In genomic region chr20:17681741-17682102, GRCh38 we compare ENCODE assay signal across 8 cellular contexts. TPM values are rescaled to one million over a fixed set of nuclear protein-coding genes. Genes with fewer than 3 reads are reported as not detected.
DNase-seq lines count a peak whose midpoint lies in the region; ATAC-seq, FAIRE-seq and TF ChIP-seq lines count a peak whose summit lies in the region.

No MANE protein-coding gene starts in this region.

- H3K4me1 Mint-ChIP-seq in astrocyte (ENCODE audit: low read depth, unreplicated experiment) = peaks cover 31% of the 10 kb centered on the region
- peaks cover 28% of the 10 kb centered on the region for H3K4me1 Mint-ChIP-seq in mesothelial cell of epicardium

- H3K9ac ChIP-seq in astrocyte (ENCODE audit: low read length) = peak overlapping the region; percentile 93

- peak; percentile 5 for ATAC-seq in HG03159 (IDR thresholded peaks at IDR 0.05; ENCODE audit: unreplicated experiment)

- FAIRE-seq in astrocyte (lab: Jason Lieb, UNC) = no peak

- H3K36me3 ChIP-seq in cardiac muscle cell = no peaks in the 10 kb centered on the region
- H3K36me3 ChIP-seq in astrocyte (ENCODE audit: insufficient read depth, low read length) = peaks cover 27% of the 10 kb centered on the region

- intact Hi-C loops in cardiac septum (cut with DNase I) = loop anchor here (1.0 to 5.0 kb wide), 2 partner anchors 139 to 215 kb away; no protein-coding TSS in a partner anchor

- no peak for TF ChIP-seq CTCF in cardiac muscle cell (IDR thresholded peaks at IDR 0.05; ENCODE audit: low read depth, low read length)
- no peak for TF ChIP-seq CTCF in astrocyte (IDR thresholded peaks at IDR 0.05; ENCODE audit: insufficient read depth, low read depth, low read length)
- no peak for TF ChIP-seq CTCF in mesothelial cell of epicardium (IDR thresholded peaks at IDR 0.05; ENCODE audit: unreplicated experiment)

- H3K27ac Mint-ChIP-seq in astrocyte (ENCODE audit: unreplicated experiment) = no peak overlapping the region
- no peak overlapping the region for H3K27ac Mint-ChIP-seq in mesothelial cell of epicardium

- H3K9me3 ChIP-seq in cardiac muscle cell (ENCODE audit: low read depth) (no peaks in the 10 kb centered on the region), astrocyte (ENCODE audit: insufficient read depth, low read depth, low read length) (peaks cover 10% of the 10 kb centered on the region)

- peaks cover 9% of the 10 kb centered on the region for H3K4me1 ChIP-seq in cardiac muscle cell (ENCODE audit: low read depth)
- H3K4me1 ChIP-seq in astrocyte (ENCODE audit: insufficient read depth, low read length) = peaks cover 19% of the 10 kb centered on the region

- H3K27me3 Mint-ChIP-seq in astrocyte (ENCODE audit: low read depth, unreplicated experiment) (peaks cover 25% of the 10 kb centered on the region), mesothelial cell of epicardium (ENCODE audit: low read depth) (peaks cover 27% of the 10 kb centered on the region)

- H3K4me3 Mint-ChIP-seq in astrocyte (ENCODE audit: unreplicated experiment) (peak overlapping the region; percentile 79), mesothelial cell of epicardium (peak overlapping the region; percentile 77)

- H3K36me3 Mint-ChIP-seq in astrocyte (ENCODE audit: low read depth, unreplicated experiment) (peaks cover 2% of the 10 kb centered on the region), mesothelial cell of epicardium (peaks cover 4% of the 10 kb centered on the region)

- H2AFZ ChIP-seq in astrocyte (ENCODE audit: low read depth, low read length) = no peak overlapping the region

- no peaks in the 10 kb centered on the region for H3K27me3 ChIP-seq in cardiac muscle cell
- H3K27me3 ChIP-seq in astrocyte (ENCODE audit: insufficient read depth, low read length) = peaks cover 21% of the 10 kb centered on the region

- peaks cover 42% of the 10 kb centered on the region for H4K20me1 ChIP-seq in astrocyte (ENCODE audit: insufficient read depth, low read length)

- DNase-seq in cardiac muscle cell (ENCODE audit: low read depth in 1 of 2, low spot score in 1 of 2) (no peak), cardiac septum (ENCODE audit: low spot score) (no peak), astrocyte (ENCODE audit: low read depth) (no peak), mesothelial cell of epicardium (ENCODE audit: low spot score in 2 of 2, unreplicated experiment in 2 of 2) (no peak), GOT3 (lab: John Stamatoyannopoulos, UW) (no peak), dermis blood vessel endothelial cell (no peak), NCI-H82 treated with DMSO at 0.1 percent for 48 hours (lab: John Stamatoyannopoulos, UW; ENCODE audit: unreplicated experiment) (no peak)

- H3K4me2 ChIP-seq in astrocyte (ENCODE audit: low read length) = no peak overlapping the region

- H3K9me3 Mint-ChIP-seq in astrocyte (ENCODE audit: unreplicated experiment) = peaks cover 1% of the 10 kb centered on the region
- peaks cover under 1% of the 10 kb centered on the region for H3K9me3 Mint-ChIP-seq in mesothelial cell of epicardium

- H3K27ac ChIP-seq in cardiac muscle cell = peak overlapping the region; percentile 92
- H3K27ac ChIP-seq in astrocyte (ENCODE audit: low read depth, low read length) = peak overlapping the region; percentile 92

- H3K4me3 ChIP-seq in cardiac muscle cell (peak overlapping the region; percentile 89), astrocyte (ENCODE audit: insufficient read depth, low read depth, low read length) (peak overlapping the region; percentile 88)

- H3K79me2 ChIP-seq in astrocyte (ENCODE audit: insufficient read depth, low read length) = peaks cover 45% of the 10 kb centered on the region

RNA-seq across cellular contexts. Expression of gene RRBP1, which starts 0.3 kb away (rescaled TPM):
- 61.1 and 77.5 TPM in 2 replicates for total RNA-seq in cardiac muscle cell
- polyA plus RNA-seq in cardiac muscle cell = 50.4 and 50.7 TPM in 2 replicates
- 46.7 TPM for total RNA-seq in cardiac septum
- 347 and 392 TPM in 2 replicates for total RNA-seq in astrocyte
- 211 to 212 TPM (median 211 TPM) in 3 replicates for total RNA-seq in mesothelial cell of epicardium
- 123 and 224 TPM in 2 replicates for total RNA-seq in dermis blood vessel endothelial cell

RNA-seq across cellular contexts. Expression of gene BANF2, which starts 18.0 kb away (rescaled TPM):
- total RNA-seq in cardiac muscle cell = not detected in 2 replicates
- polyA plus RNA-seq in cardiac muscle cell = not detected in 2 replicates
- total RNA-seq in cardiac septum = not detected
- total RNA-seq in astrocyte = not detected in 2 replicates
- total RNA-seq in mesothelial cell of epicardium = not detected in 3 replicates
- total RNA-seq in dermis blood vessel endothelial cell = not detected in 2 replicates
